9 cellular contexts compared by ENCODE assay signal in the genomic region with DNA sequence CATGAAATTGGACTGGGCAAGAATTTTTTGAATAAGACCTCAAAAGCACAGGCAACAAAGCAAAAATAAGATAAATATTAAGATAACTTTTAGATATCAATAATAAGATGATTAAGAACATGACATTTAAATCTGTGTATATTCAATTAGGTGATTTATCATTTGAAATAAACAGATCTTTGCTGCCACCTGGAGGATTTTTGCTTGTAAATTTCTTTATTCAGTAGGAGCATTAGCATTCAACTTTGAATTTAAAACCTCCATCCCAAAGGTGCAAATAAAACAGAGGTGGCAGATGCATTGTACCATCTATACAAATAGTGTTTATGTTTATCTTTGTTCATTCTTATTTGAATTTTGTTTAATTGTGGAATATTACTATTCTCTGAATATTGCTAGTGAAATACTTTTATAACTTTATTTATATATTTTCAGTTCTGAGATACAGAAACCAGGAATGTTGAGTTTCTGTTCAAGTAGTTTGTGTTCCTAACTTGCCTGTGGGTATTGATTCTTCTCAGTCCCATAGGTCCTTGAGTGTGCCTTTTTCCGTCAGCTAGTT. TPM values are rescaled to one million over a fixed set of nuclear protein-coding genes. Genes with fewer than 3 reads are reported as not detected.
DNase-seq lines count a peak whose midpoint lies in the region; ATAC-seq and TF ChIP-seq lines count a peak whose summit lies in the region.
"Had no signal": no experiment of that assay in that cellular context is flagged by ENCODE, and none has a peak within 500 bp of the region (broad histone marks: within the 10 kb centered on the region; RNA-seq: fewer than 3 reads in every experiment).

No MANE protein-coding gene starts in this region.

- ATAC-seq in GM18868 (IDR thresholded peaks at IDR 0.05; ENCODE audit: unreplicated experiment): no peak

- DNase-seq in NOMO-1 treated with DMSO at 0.1 percent for 48 hours (lab: John Stamatoyannopoulos, UW; ENCODE audit: unreplicated experiment) (peak; percentile 50), NOMO-1 treated with dmso at 0.1 percent for 144 hours (lab: John Stamatoyannopoulos, UW; ENCODE audit: unreplicated experiment) (no peak), Kasumi-1 (lab: John Stamatoyannopoulos, UW) (peak; percentile 6 to 35), SK-N-DZ (ENCODE audit: low spot score) (peak; percentile 37), fibroblast of gingiva (ENCODE audit: low read depth) (peak; percentile 28), prostate gland (ENCODE audit: low spot score) (peak; percentile 28)
- no peak for DNase-seq in T-helper 2 cell treated with Interferon-gamma antibody and Interleukin-4, amounts not matched to agents 5 μg/mL and 100 μg/mL, for 36 hours (ENCODE audit: low spot score)

- 91% methylated on average over 1 of the region's 1 CpG for WGBS in prostate gland

- peaks cover 17% of the 10 kb centered on the region for H3K36me3 Mint-ChIP-seq in T-helper 2 cell treated with Interferon-gamma antibody and Interleukin-4, amounts not matched to agents 5 μg/mL and 100 μg/mL, for 36 hours (ENCODE audit: low read depth)

- no peak overlapping the region for H3K27ac Mint-ChIP-seq in T-helper 2 cell treated with Interferon-gamma antibody and Interleukin-4, amounts not matched to agents 5 μg/mL and 100 μg/mL, for 36 hours

- no peaks in the 10 kb centered on the region for H3K36me3 ChIP-seq in prostate gland
- H3K36me3 ChIP-seq: ovary had no signal

- no peaks in the 10 kb centered on the region for H3K4me1 ChIP-seq in prostate gland (replicated peaks)

- H3K27ac ChIP-seq in prostate gland: no peak overlapping the region
- H3K27ac ChIP-seq: ovary had no signal

- no peaks in the 10 kb centered on the region for H3K4me1 Mint-ChIP-seq in T-helper 2 cell treated with Interferon-gamma antibody and Interleukin-4, amounts not matched to agents 5 μg/mL and 100 μg/mL, for 36 hours (ENCODE audit: low read depth)

- no peaks in the 10 kb centered on the region for H3K27me3 ChIP-seq in prostate gland (replicated peaks; ENCODE audit: insufficient read depth)
- H3K27me3 ChIP-seq: ovary had no signal

- intact Hi-C loops in prostate gland (cut with DNase I): no loop called here

- H3K4me3 Mint-ChIP-seq in T-helper 2 cell treated with Interferon-gamma antibody and Interleukin-4, amounts not matched to agents 5 μg/mL and 100 μg/mL, for 36 hours: no peak overlapping the region

- peaks cover 3% of the 10 kb centered on the region for H3K9me3 Mint-ChIP-seq in T-helper 2 cell treated with Interferon-gamma antibody and Interleukin-4, amounts not matched to agents 5 μg/mL and 100 μg/mL, for 36 hours

- no peaks in the 10 kb centered on the region for H3K27me3 Mint-ChIP-seq in T-helper 2 cell treated with Interferon-gamma antibody and Interleukin-4, amounts not matched to agents 5 μg/mL and 100 μg/mL, for 36 hours (ENCODE audit: low read depth)

- H3K4me3 ChIP-seq in prostate gland: no peak overlapping the region
- H3K4me3 ChIP-seq: ovary had no signal

- TF ChIP-seq POLR2A in prostate gland (IDR thresholded peaks at IDR 0.05): no peak

- TF ChIP-seq CTCF in prostate gland (IDR thresholded peaks at IDR 0.05): peak in 3 of 4 experiments; percentile 27 to 53 (median 43)

- H3K9me3 ChIP-seq in prostate gland: no peaks in the 10 kb centered on the region
- H3K9me3 ChIP-seq: ovary had no signal

RNA-seq across cellular contexts. Expression of a gene that starts 20.9 kb away (rescaled TPM):
- polyA plus RNA-seq in SK-N-DZ (2014; cell fraction: cytosol; rRNA removed): 14.3 and 14.7 TPM in 2 replicates
- 14.6 and 21.2 TPM in 2 replicates for polyA plus RNA-seq in SK-N-DZ (2014; cell fraction: nucleus; rRNA removed)
- 10 to 100 TPM; 19.5 to 27.6 TPM for total RNA-seq in prostate gland

Comparison
In these comparisons a context has a peak if more than half of its experiments do, and no peak if none do; other contexts are left out.
1. DNase-seq: peak in NOMO-1 treated with DMSO at 0.1 percent for 48 hours (single experiment), Kasumi-1 (2 of 2), SK-N-DZ (single experiment), fibroblast of gingiva (single experiment) and prostate gland (single experiment); none in NOMO-1 treated with dmso at 0.1 percent for 144 hours (single experiment) and T-helper 2 cell treated with Interferon-gamma antibody and Interleukin-4, amounts not matched to agents 5 μg/mL and 100 μg/mL, for 36 hours (single experiment).